In genomic region chr1:202180751-202181139, GRCh38 we compare ENCODE assay signal across 4 cellular contexts. TPM values are rescaled to one million over a fixed set of nuclear protein-coding genes. Genes with fewer than 3 reads are reported as not detected.
"Had no signal": no experiment of that assay in that cellular context is flagged by ENCODE, and none has a peak within 500 bp of the region (broad histone marks: within the 10 kb centered on the region; RNA-seq: fewer than 3 reads in every experiment).

No MANE protein-coding gene starts in this region.

RNA-seq across cellular contexts. Expression of gene LGR6, which starts 12.9 kb away (rescaled TPM):
- total RNA-seq: LHCN-M2, M059J had no signal

RNA-seq across cellular contexts. Expression of gene PTPN7, which starts 20.3 kb away (rescaled TPM):
- total RNA-seq: LHCN-M2, M059J, MCF 10A, NCI-H460 had no signal

RNA-seq across cellular contexts. Expression of gene GPR37L1, which starts 58.0 kb away (rescaled TPM):
- total RNA-seq: M059J, MCF 10A, NCI-H460 had no signal
